In the genomic region with DNA sequence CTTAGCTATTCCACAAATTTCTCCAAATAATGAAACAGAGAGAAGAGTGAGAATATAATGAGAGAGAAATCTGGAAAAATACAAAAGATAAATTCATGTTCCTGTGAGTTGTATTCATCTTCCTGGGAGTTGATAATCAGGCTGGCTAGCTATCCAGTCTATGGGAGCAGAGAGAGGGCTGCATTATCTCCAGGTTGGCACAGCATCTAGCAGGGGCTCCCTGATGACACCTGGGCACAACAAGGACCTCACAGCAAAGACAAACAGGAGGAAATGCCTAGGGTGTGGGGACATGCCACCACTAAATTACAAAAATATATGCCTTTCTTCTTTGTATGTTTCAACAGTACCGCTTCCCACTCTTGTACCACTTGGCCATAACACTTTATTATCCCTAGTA, we compare ENCODE assay signal across 2 cellular contexts.
TF ChIP-seq lines count a peak whose summit lies in the region.

No MANE protein-coding gene starts in this region.

TF ChIP-seq in GM23338, 12 proteins besides CTCF, POLR2A, EP300 and RAD21 (continued from another document):
- TF ChIP-seq, protein P1, sequence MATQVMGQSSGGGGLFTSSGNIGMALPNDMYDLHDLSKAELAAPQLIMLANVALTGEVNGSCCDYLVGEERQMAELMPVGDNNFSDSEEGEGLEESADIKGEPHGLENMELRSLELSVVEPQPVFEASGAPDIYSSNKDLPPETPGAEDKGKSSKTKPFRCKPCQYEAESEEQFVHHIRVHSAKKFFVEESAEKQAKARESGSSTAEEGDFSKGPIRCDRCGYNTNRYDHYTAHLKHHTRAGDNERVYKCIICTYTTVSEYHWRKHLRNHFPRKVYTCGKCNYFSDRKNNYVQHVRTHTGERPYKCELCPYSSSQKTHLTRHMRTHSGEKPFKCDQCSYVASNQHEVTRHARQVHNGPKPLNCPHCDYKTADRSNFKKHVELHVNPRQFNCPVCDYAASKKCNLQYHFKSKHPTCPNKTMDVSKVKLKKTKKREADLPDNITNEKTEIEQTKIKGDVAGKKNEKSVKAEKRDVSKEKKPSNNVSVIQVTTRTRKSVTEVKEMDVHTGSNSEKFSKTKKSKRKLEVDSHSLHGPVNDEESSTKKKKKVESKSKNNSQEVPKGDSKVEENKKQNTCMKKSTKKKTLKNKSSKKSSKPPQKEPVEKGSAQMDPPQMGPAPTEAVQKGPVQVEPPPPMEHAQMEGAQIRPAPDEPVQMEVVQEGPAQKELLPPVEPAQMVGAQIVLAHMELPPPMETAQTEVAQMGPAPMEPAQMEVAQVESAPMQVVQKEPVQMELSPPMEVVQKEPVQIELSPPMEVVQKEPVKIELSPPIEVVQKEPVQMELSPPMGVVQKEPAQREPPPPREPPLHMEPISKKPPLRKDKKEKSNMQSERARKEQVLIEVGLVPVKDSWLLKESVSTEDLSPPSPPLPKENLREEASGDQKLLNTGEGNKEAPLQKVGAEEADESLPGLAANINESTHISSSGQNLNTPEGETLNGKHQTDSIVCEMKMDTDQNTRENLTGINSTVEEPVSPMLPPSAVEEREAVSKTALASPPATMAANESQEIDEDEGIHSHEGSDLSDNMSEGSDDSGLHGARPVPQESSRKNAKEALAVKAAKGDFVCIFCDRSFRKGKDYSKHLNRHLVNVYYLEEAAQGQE (IDR thresholded peaks at IDR 0.05; ENCODE audit: unreplicated experiment), result no peak
- TF ChIP-seq, protein P2, sequence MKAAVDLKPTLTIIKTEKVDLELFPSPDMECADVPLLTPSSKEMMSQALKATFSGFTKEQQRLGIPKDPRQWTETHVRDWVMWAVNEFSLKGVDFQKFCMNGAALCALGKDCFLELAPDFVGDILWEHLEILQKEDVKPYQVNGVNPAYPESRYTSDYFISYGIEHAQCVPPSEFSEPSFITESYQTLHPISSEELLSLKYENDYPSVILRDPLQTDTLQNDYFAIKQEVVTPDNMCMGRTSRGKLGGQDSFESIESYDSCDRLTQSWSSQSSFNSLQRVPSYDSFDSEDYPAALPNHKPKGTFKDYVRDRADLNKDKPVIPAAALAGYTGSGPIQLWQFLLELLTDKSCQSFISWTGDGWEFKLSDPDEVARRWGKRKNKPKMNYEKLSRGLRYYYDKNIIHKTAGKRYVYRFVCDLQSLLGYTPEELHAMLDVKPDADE (IDR thresholded peaks at IDR 0.05), result no peak
- TF ChIP-seq JUNB (IDR thresholded peaks at IDR 0.05; ENCODE audit: unreplicated experiment), result no peak

TF ChIP-seq in WTC11, 78 proteins besides CTCF, POLR2A, EP300 and RAD21 (continued from another document):
- TF ChIP-seq, protein P3, sequence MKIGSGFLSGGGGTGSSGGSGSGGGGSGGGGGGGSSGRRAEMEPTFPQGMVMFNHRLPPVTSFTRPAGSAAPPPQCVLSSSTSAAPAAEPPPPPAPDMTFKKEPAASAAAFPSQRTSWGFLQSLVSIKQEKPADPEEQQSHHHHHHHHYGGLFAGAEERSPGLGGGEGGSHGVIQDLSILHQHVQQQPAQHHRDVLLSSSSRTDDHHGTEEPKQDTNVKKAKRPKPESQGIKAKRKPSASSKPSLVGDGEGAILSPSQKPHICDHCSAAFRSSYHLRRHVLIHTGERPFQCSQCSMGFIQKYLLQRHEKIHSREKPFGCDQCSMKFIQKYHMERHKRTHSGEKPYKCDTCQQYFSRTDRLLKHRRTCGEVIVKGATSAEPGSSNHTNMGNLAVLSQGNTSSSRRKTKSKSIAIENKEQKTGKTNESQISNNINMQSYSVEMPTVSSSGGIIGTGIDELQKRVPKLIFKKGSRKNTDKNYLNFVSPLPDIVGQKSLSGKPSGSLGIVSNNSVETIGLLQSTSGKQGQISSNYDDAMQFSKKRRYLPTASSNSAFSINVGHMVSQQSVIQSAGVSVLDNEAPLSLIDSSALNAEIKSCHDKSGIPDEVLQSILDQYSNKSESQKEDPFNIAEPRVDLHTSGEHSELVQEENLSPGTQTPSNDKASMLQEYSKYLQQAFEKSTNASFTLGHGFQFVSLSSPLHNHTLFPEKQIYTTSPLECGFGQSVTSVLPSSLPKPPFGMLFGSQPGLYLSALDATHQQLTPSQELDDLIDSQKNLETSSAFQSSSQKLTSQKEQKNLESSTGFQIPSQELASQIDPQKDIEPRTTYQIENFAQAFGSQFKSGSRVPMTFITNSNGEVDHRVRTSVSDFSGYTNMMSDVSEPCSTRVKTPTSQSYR (CRISPR knock-in tag; IDR thresholded peaks at IDR 0.05), result no peak
- TF ChIP-seq SOX15 (CRISPR knock-in tag; IDR thresholded peaks at IDR 0.05) (no peak), ZNF317 (CRISPR knock-in tag; IDR thresholded peaks at IDR 0.05; ENCODE audit: borderline replicate concordance, low read depth) (no peak)
- TF ChIP-seq, protein P4, sequence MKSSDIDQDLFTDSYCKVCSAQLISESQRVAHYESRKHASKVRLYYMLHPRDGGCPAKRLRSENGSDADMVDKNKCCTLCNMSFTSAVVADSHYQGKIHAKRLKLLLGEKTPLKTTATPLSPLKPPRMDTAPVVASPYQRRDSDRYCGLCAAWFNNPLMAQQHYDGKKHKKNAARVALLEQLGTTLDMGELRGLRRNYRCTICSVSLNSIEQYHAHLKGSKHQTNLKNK (CRISPR knock-in tag; IDR thresholded peaks at IDR 0.05), result no peak
